ENCODE assay signal across 26 cellular contexts in the genomic region with DNA sequence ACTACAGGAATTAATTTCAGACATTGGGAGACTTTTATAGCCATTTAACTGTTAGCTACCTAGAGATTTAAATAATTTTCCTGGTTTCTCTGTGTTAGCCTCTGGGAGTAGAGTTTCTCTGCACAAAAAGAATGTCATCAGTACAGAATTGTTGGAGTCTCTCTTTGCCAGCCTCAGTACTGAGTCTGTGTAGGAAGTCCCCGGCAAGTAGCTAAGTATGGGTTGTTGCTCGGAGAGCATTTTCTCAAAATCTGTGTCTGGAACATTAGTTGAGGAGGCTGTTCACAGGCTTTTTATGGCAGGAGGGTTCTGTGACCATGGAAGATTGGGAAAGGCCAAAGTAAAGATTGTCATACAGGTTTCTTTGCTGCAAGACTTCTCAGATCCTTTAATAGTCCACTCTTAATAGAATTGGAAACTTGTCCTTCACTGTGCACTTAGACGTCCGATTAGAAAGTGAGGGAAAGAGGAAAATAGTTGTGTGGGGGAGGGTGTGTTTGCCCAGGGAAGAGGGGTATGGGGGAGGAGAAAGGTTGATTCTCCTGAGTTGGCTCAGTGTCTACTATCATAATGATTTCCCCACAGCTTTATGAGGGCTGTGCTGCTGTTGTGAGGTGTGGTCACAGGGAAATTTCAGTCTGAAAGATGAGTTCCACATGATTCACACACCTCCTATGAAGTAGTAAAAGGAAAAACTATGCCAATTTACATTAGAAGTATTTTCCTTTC.
DNase-seq lines count a peak whose midpoint lies in the region; ATAC-seq, FAIRE-seq and TF ChIP-seq lines count a peak whose summit lies in the region.
"Had no signal": no experiment of that assay in that cellular context is flagged by ENCODE, and none has a peak within 500 bp of the region (broad histone marks: within the 10 kb centered on the region; RNA-seq: fewer than 3 reads in every experiment).

No MANE protein-coding gene starts in this region.

- 57% methylated on average over 4 of the region's 4 CpGs for WGBS in right lobe of liver (ENCODE audit: insufficient coverage, low coverage, low lambda C conversion rate, missing lambda C conversion rate)
- 83% methylated on average over 4 of the region's 4 CpGs for WGBS in HepG2 (ENCODE audit: low lambda C conversion rate)
- 70% methylated on average over 4 of the region's 4 CpGs for WGBS in GM12878 (ENCODE audit: insufficient coverage, insufficient replicate concordance, low lambda C conversion rate, missing lambda C conversion rate)
- WGBS in pancreas, 2 donors, result 67 to 71% methylated on average over 4 of the region's 4 CpGs

- FAIRE-seq in HepG2 (lab: Jason Lieb, UNC), result no peak
- no peak for FAIRE-seq in GM12878 (lab: Jason Lieb, UNC)
- no peak for FAIRE-seq in pancreas (lab: Jason Lieb, UNC)
- FAIRE-seq: A204.1, D721Med had no signal

- H3K79me2 ChIP-seq in HepG2 (ENCODE audit: insufficient read depth, low read length) (peaks cover 6% of the 10 kb centered on the region), GM12878 (ENCODE audit: control insufficient read depth, insufficient read depth, low read length) (no peaks in the 10 kb centered on the region)

- CTCF ChIA-PET in HepG2 (lab: Yijun Ruan, JAX; ENCODE audit: low intra/inter-chr PET ratio, low total read pairs), result no interaction called here
- CTCF ChIA-PET in GM12878 (lab: Yijun Ruan, JAX), result interaction anchor here (0.6 kb wide), 1 partner anchor 35 kb away, joined by 3 read pairs; no protein-coding TSS in a partner anchor

- H2AFZ ChIP-seq in HepG2 (ENCODE audit: low read length) (no peak overlapping the region), GM12878 (ENCODE audit: control insufficient read depth, low read depth, low read length) (no peak overlapping the region)

- RAD21 ChIA-PET in GM12878 (lab: Charles Lee; ENCODE audit: unreplicated experiment), result interaction anchor here (1.9 kb wide), 1 partner anchor 9 kb away, joined by 5 read pairs; no protein-coding TSS in a partner anchor

- H3K36me3 ChIP-seq in right lobe of liver, result no peaks in the 10 kb centered on the region
- H3K36me3 ChIP-seq in HepG2 (replicated peaks in 1 of 2; ENCODE audit: control insufficient read depth in 1 of 2, insufficient read depth in 2 of 2, low read length in 2 of 2), result no peaks in the 10 kb centered on the region
- no peaks in the 10 kb centered on the region for H3K36me3 ChIP-seq in GM12878 (ENCODE audit: control insufficient read depth in 2 of 2, insufficient read depth in 2 of 2, low read length in 1 of 2)
- H3K36me3 ChIP-seq in pancreas, result no peaks in the 10 kb centered on the region
- H3K36me3 ChIP-seq: esophagus muscularis mucosa, sigmoid colon, suprapubic skin, vagina had no signal

- no peak for TF ChIP-seq EP300 in HepG2 (IDR thresholded peaks at IDR 0.05; ENCODE audit: low read depth in 2 of 2, low read length in 2 of 2)
- no peak for TF ChIP-seq EP300 in HepG2 (CRISPR knock-in tag; IDR thresholded peaks at IDR 0.05; ENCODE audit: borderline replicate concordance)
- no peak for TF ChIP-seq EP300 in GM12878 (IDR thresholded peaks at IDR 0.05; ENCODE audit: borderline replicate concordance in 1 of 2, control insufficient read depth in 1 of 2, low read depth in 2 of 2, low read length in 2 of 2)

- no peak for TF ChIP-seq RAD21 in HepG2 (CRISPR knock-in tag; IDR thresholded peaks at IDR 0.05)
- TF ChIP-seq RAD21 in GM12878 (IDR thresholded peaks at IDR 0.05; ENCODE audit: insufficient read depth, low read depth, low read length), result no peak

- no peak for TF ChIP-seq CTCF in right lobe of liver (IDR thresholded peaks at IDR 0.05)
- no peak for TF ChIP-seq CTCF in HepG2 (CRISPR knock-in tag; IDR thresholded peaks at IDR 0.05)
- no peak for TF ChIP-seq CTCF in GM12878 (IDR thresholded peaks at IDR 0.05 in 2 of 3, conservative IDR thresholded peaks at IDR 0.05 in 1 of 3; ENCODE audit: control insufficient read depth in 2 of 3, extremely low read depth in 1 of 3, insufficient read depth in 1 of 3, low read depth in 3 of 3, low read length in 3 of 3)
- TF ChIP-seq CTCF in pancreas (IDR thresholded peaks at IDR 0.05), result no peak

- no peaks in the 10 kb centered on the region for H4K20me1 ChIP-seq in HepG2 (ENCODE audit: insufficient read depth, low read length)
- no peaks in the 10 kb centered on the region for H4K20me1 ChIP-seq in GM12878 (ENCODE audit: control insufficient read depth, insufficient read depth)

- BruUV-seq in HepG2 (replicated peaks; lab: Mats Ljungman, UMichigan) (no TSS peak), GM12878 (replicated peaks; lab: Mats Ljungman, UMichigan) (no TSS peak)

- TF ChIP-seq POLR2A in right lobe of liver (IDR thresholded peaks at IDR 0.05) (no peak), HepG2 (IDR thresholded peaks at IDR 0.05; ENCODE audit: insufficient read depth in 1 of 2, low read depth in 2 of 2, low read length in 2 of 2) (no peak), GM12878 (IDR thresholded peaks at IDR 0.05; ENCODE audit: low read depth, low read length) (no peak)

- H3K4me3 ChIP-seq in right lobe of liver (no peak overlapping the region), HepG2 (replicated peaks in 1 of 3; ENCODE audit: insufficient read depth in 1 of 3, low read depth in 2 of 3, low read length in 3 of 3) (no peak overlapping the region), GM12878 (no peak overlapping the region), pancreas (no peak overlapping the region)
- H3K4me3 ChIP-seq: BLaER1 treated with 17β-estradiol and CSF1 and Interleukin-3, amounts not matched to agents 10 nM and 100 nM; esophagus muscularis mucosa; sigmoid colon; suprapubic skin; vagina had no signal

- no peaks in the 10 kb centered on the region for H3K4me1 ChIP-seq in right lobe of liver
- H3K4me1 ChIP-seq in HepG2 (ENCODE audit: insufficient read depth, low read length), result peaks cover 9% of the 10 kb centered on the region; the same call in 1 of the 2 replicates
- H3K4me1 ChIP-seq in GM12878 (ENCODE audit: control insufficient read depth, insufficient read depth, low read length), result no peaks in the 10 kb centered on the region
- no peaks in the 10 kb centered on the region for H3K4me1 ChIP-seq in pancreas
- H3K4me1 ChIP-seq: BLaER1 treated with 17β-estradiol and CSF1 and Interleukin-3, amounts not matched to agents 10 nM and 100 nM; suprapubic skin; vagina had no signal

- DNase-seq in right lobe of liver (no peak), HepG2 (ENCODE audit: low spot score) (no peak), GM12878 (ENCODE audit: low read depth, low spot score) (no peak), kidney tubule cell (ENCODE audit: low spot score) (peak; percentile 53), pancreas (no peak), globus pallidus (ENCODE audit: low spot score) (no peak), SIG-M5 treated with dmso at 0.1 percent for 504 hours (lab: John Stamatoyannopoulos, UW; ENCODE audit: unreplicated experiment) (no peak)
- DNase-seq: activated CD8-positive, alpha-beta T cell treated with anti-CD3 and anti-CD28 coated beads for 36 hours; activated naive CD4-positive, alpha-beta T cell treated with anti-CD3 and anti-CD28 coated beads for 36 hours; activated T-cell treated with anti-CD3 and anti-CD28 coated beads, Interleukin-2, amount 50 U/mL, for 24 hours; effector CD8-positive, alpha-beta T cell; glutamatergic neuron; KG1; NCI-H1092; NCI-H2029 treated with DMSO at 0.1 percent for 48 hours; NCI-H524; RPMI8226; sigmoid colon; T-helper 9 cell had no signal

- peak; percentile 46 to 75 (median 60) for ATAC-seq in right lobe of liver
- no peak for ATAC-seq in HepG2
- peak; percentile 57 for ATAC-seq in GM12878
- ATAC-seq in pancreas, result no peak
- ATAC-seq in GM21381 (IDR thresholded peaks at IDR 0.05; ENCODE audit: unreplicated experiment), result no peak
- ATAC-seq: activated CD8-positive, alpha-beta T cell treated with anti-CD3 and anti-CD28 coated beads for 36 hours had no signal

- no peak overlapping the region for H3K9ac ChIP-seq in HepG2 (ENCODE audit: insufficient read depth, low read depth, low read length)
- H3K9ac ChIP-seq in GM12878 (ENCODE audit: control insufficient read depth, insufficient read depth, low read length), result no peak overlapping the region
- H3K9ac ChIP-seq: BLaER1 treated with 17β-estradiol and CSF1 and Interleukin-3, amounts not matched to agents 10 nM and 100 nM had no signal

- H3K27ac ChIP-seq in right lobe of liver, result no peak overlapping the region
- H3K27ac ChIP-seq in HepG2 (ENCODE audit: extremely low read length, insufficient read depth, low read length), result no peak overlapping the region
- no peak overlapping the region for H3K27ac ChIP-seq in GM12878 (ENCODE audit: control insufficient read depth, insufficient read depth)
- no peak overlapping the region for H3K27ac ChIP-seq in pancreas
- H3K27ac ChIP-seq: BLaER1 treated with 17β-estradiol and CSF1 and Interleukin-3, amounts not matched to agents 10 nM and 100 nM; esophagus muscularis mucosa; sigmoid colon; suprapubic skin; vagina had no signal

- SMC1A ChIA-PET in GM12878 (lab: Charles Lee; ENCODE audit: uncharacterized antibody, unreplicated experiment), result interaction anchor here (0.5 to 4.2 kb wide), 4 partner anchors 9 to 484 kb away, joined by 3 to 50 read pairs (median 5); no protein-coding TSS in a partner anchor

- H3K27me3 ChIP-seq in right lobe of liver (no peaks in the 10 kb centered on the region), HepG2 (ENCODE audit: control insufficient read depth in 1 of 2, insufficient read depth in 2 of 2, low read length in 2 of 2) (no peaks in the 10 kb centered on the region), GM12878 (replicated peaks in 1 of 2; ENCODE audit: control insufficient read depth in 2 of 2, insufficient read depth in 2 of 2, low read length in 1 of 2) (peaks cover 0 to 3% of the 10 kb centered on the region in 2 experiments; a peak in 1 of 4 replicates), pancreas (no peaks in the 10 kb centered on the region)
- H3K27me3 ChIP-seq: BLaER1 treated with 17β-estradiol and CSF1 and Interleukin-3, amounts not matched to agents 10 nM and 100 nM; esophagus muscularis mucosa; sigmoid colon; suprapubic skin; vagina had no signal

- in situ Hi-C loops in HepG2 (cut with HindIII; ENCODE audit: extremely low pct_ligation_motif_present, low pct_unique_long_range_greater_than_20kb) (no loop called here), GM12878 (cut with MboI) (no loop called here)

- no peak overlapping the region for H3K4me2 ChIP-seq in HepG2 (ENCODE audit: low read depth, low read length)
- no peak overlapping the region for H3K4me2 ChIP-seq in GM12878 (ENCODE audit: control insufficient read depth, insufficient read depth)
- H3K4me2 ChIP-seq: BLaER1 treated with 17β-estradiol and CSF1 and Interleukin-3, amounts not matched to agents 10 nM and 100 nM had no signal

- POLR2A ChIA-PET in HepG2 (lab: Yijun Ruan, JAX) (no interaction called here), GM12878 (lab: Charles Lee) (no interaction called here)

- H3K9me3 ChIP-seq in right lobe of liver (no peaks in the 10 kb centered on the region), HepG2 (ENCODE audit: low read length) (no peaks in the 10 kb centered on the region), GM12878 (replicated peaks; ENCODE audit: control insufficient read depth, insufficient read depth, low read length) (no peaks in the 10 kb centered on the region), pancreas (no peaks in the 10 kb centered on the region)
- H3K9me3 ChIP-seq: BLaER1 treated with 17β-estradiol and CSF1 and Interleukin-3, amounts not matched to agents 10 nM and 100 nM; esophagus muscularis mucosa; sigmoid colon; suprapubic skin; vagina had no signal

- intact Hi-C loops in right lobe of liver (cut with DNase I), result no loop called here
- intact Hi-C loops in HepG2 (cut with micrococcal nuclease; ENCODE audit: unreplicated experiment), result no loop called here
- intact Hi-C loops in GM12878 (cut with micrococcal nuclease; ENCODE audit: unreplicated experiment), result no loop called here
- intact Hi-C loops in pancreas (cut with DNase I), result no loop called here

Comparison
In these comparisons a context has a peak if more than half of its experiments do, and no peak if none do; other contexts are left out.
1. ATAC-seq: peak in right lobe of liver (4 of 4) and GM12878 (single experiment); none in HepG2 (single experiment), pancreas (0 of 4) and GM21381 (single experiment).